8 cellular contexts compared by ENCODE assay signal in genomic region chr16:8796469-8797363, GRCh38. TPM values are rescaled to one million over a fixed set of nuclear protein-coding genes. Genes with fewer than 3 reads are reported as not detected.
DNase-seq lines count a peak whose midpoint lies in the region; ATAC-seq and TF ChIP-seq lines count a peak whose summit lies in the region.

No MANE protein-coding gene starts in this region.

- H3K27ac ChIP-seq in adrenal gland (peak overlapping the region in 2 of 5 donors; percentile 48 to 92), liver (ENCODE audit: low read depth in 1 of 2, low read length in 2 of 2) (peak overlapping the region; percentile 96), upper lobe of left lung (peak overlapping the region; percentile 81 to 91 (median 85))

- H3K4me3 ChIP-seq in adrenal gland (peak overlapping the region; percentile 16 to 99 (median 88)), liver (ENCODE audit: low read depth in 1 of 3, low read length in 3 of 3) (peak overlapping the region; percentile 57 to 100 (median 85)), upper lobe of left lung (peak overlapping the region; percentile 60 to 89 (median 82))

- peaks cover 14% of the 10 kb centered on the region for H3K36me3 Mint-ChIP-seq in activated naive CD4-positive, alpha-beta T cell treated with anti-CD3 and anti-CD28 coated beads, Interleukin-2, amount 10 ng/mL, durations not matched to agents 7 days and 5 days

- 42 to 52% (median 45%) methylated on average over 12 to 14 of the region's 14 CpGs for WGBS in adrenal gland, 4 donors
- WGBS in liver = 44% methylated on average over 14 of the region's 14 CpGs
- 39 to 41% methylated on average over 14 of the region's 14 CpGs for WGBS in upper lobe of left lung, 2 donors

- peaks cover 44% of the 10 kb centered on the region for H3K4me1 Mint-ChIP-seq in activated naive CD4-positive, alpha-beta T cell treated with anti-CD3 and anti-CD28 coated beads, Interleukin-2, amount 10 ng/mL, durations not matched to agents 7 days and 5 days

- H3K9me3 Mint-ChIP-seq in activated naive CD4-positive, alpha-beta T cell treated with anti-CD3 and anti-CD28 coated beads, Interleukin-2, amount 10 ng/mL, durations not matched to agents 7 days and 5 days = no peaks in the 10 kb centered on the region

- H3K9me3 ChIP-seq in adrenal gland (replicated peaks in 1 of 3) (no peaks in the 10 kb centered on the region), liver (ENCODE audit: control insufficient read depth in 4 of 4, low read length in 3 of 4) (no peaks in the 10 kb centered on the region), upper lobe of left lung (no peaks in the 10 kb centered on the region)

- TF ChIP-seq POLR2A in adrenal gland (IDR thresholded peaks at IDR 0.05) (no peak), upper lobe of left lung (IDR thresholded peaks at IDR 0.05) (no peak)

- H3K4me3 Mint-ChIP-seq in activated naive CD4-positive, alpha-beta T cell treated with anti-CD3 and anti-CD28 coated beads, Interleukin-2, amount 10 ng/mL, durations not matched to agents 7 days and 5 days = peak overlapping the region; percentile 96

- H3K27me3 ChIP-seq in adrenal gland = no peaks in the 10 kb centered on the region
- H3K27me3 ChIP-seq in liver (ENCODE audit: control insufficient read depth in 4 of 4, insufficient read depth in 4 of 4, low read length in 3 of 4) = no peaks in the 10 kb centered on the region
- no peaks in the 10 kb centered on the region for H3K27me3 ChIP-seq in upper lobe of left lung

- H3K27me3 Mint-ChIP-seq in activated naive CD4-positive, alpha-beta T cell treated with anti-CD3 and anti-CD28 coated beads, Interleukin-2, amount 10 ng/mL, durations not matched to agents 7 days and 5 days = no peaks in the 10 kb centered on the region

- TF ChIP-seq EP300 in upper lobe of left lung (IDR thresholded peaks at IDR 0.05) = no peak

- no peak for TF ChIP-seq RAD21 in liver (IDR thresholded peaks at IDR 0.05)

- no peak for DNase-seq in activated naive CD4-positive, alpha-beta T cell treated with anti-CD3 and anti-CD28 coated beads, Interleukin-2, amount 10 ng/mL, durations not matched to agents 7 days and 5 days
- no peak for DNase-seq in activated naive CD4-positive, alpha-beta T cell (lab: John Stamatoyannopoulos, UW)
- no peak for DNase-seq in adrenal gland
- no peak for DNase-seq in upper lobe of left lung
- no peak for DNase-seq in NCI-H1105 treated with DMSO at 0.1 percent for 48 hours (lab: John Stamatoyannopoulos, UW)
- no peak for DNase-seq in activated CD8-positive, alpha-beta memory T cell treated with anti-CD3 and anti-CD28 coated beads, Interleukin-2, amount 50 U/mL, for 48 hours

- H3K4me1 ChIP-seq in adrenal gland (replicated peaks in 1 of 2) (peaks cover 24 to 31% of the 10 kb centered on the region in 2 donors), liver (ENCODE audit: control insufficient read depth in 4 of 4, insufficient read depth in 4 of 4, low read length in 3 of 4) (peaks cover 5 to 65% (median 43%) of the 10 kb centered on the region in 4 donors), upper lobe of left lung (peaks cover 26 to 43% (median 29%) of the 10 kb centered on the region in 4 donors)

- intact Hi-C loops in adrenal gland (cut with DNase I) = loop anchor here in 1 of 2 donors (5.0 to 10.0 kb wide), 2 partner anchors 81 to 232 kb away; no protein-coding TSS in a partner anchor

- H3K27ac Mint-ChIP-seq in activated naive CD4-positive, alpha-beta T cell treated with anti-CD3 and anti-CD28 coated beads, Interleukin-2, amount 10 ng/mL, durations not matched to agents 7 days and 5 days = peak overlapping the region; percentile 80

- peak overlapping the region; percentile 82 to 99 for H3K9ac ChIP-seq in liver (ENCODE audit: low read depth in 1 of 2, low read length in 2 of 2)

- CTCF ChIA-PET in activated naive CD4-positive, alpha-beta T cell treated with anti-CD3 and anti-CD28 coated beads, Interleukin-2, amount 10 ng/mL, durations not matched to agents 7 days and 5 days (lab: Charles Lee) = interaction anchor here (0.7 to 1.0 kb wide), 2 partner anchors 23 to 237 kb away, joined by 3 to 4 read pairs; no protein-coding TSS in a partner anchor

- H3K36me3 ChIP-seq in adrenal gland (replicated peaks in 1 of 2) (peaks cover 0 to 2% of the 10 kb centered on the region in 2 donors), liver (ENCODE audit: control insufficient read depth in 4 of 4, insufficient read depth in 3 of 4, low read depth in 1 of 4, low read length in 3 of 4) (peaks cover 0 to under 1% (median 0%) of the 10 kb centered on the region in 4 donors), upper lobe of left lung (peaks cover 2 to 15% (median 5%) of the 10 kb centered on the region in 4 donors)

- no peak for TF ChIP-seq CTCF in adrenal gland (IDR thresholded peaks at IDR 0.05)
- no peak for TF ChIP-seq CTCF in liver (IDR thresholded peaks at IDR 0.05; ENCODE audit: low read depth, low read length, missing input control)
- TF ChIP-seq CTCF in upper lobe of left lung (IDR thresholded peaks at IDR 0.05) = no peak

- ATAC-seq in upper lobe of left lung (ENCODE audit: low FRiP score in 2 of 2) (no peak), HG02571 (IDR thresholded peaks at IDR 0.05; ENCODE audit: unreplicated experiment) (no peak)

TF ChIP-seq in liver, 16 proteins besides CTCF, POLR2A, EP300 and RAD21:
- TF ChIP-seq RXRA (IDR thresholded peaks at IDR 0.05) (no peak), FOXA2 (IDR thresholded peaks at IDR 0.05) (peak; percentile 6)
TF ChIP-seq in liver: peak in this region for 1.

RNA-seq across cellular contexts. Expression of gene TMEM186, which starts 0.7 kb away (rescaled TPM):
- 10 to 100 TPM in 5 of 8 donors, 1 to 10 TPM in 3; 7.9 to 14.6 (median 13.4) TPM for total RNA-seq in adrenal gland
- polyA plus RNA-seq in adrenal gland = 10 to 100 TPM in 1 of 3 donors, 1 to 10 TPM in 2; 8.7 to 15.4 (median 9.3) TPM
- 1 to 10 TPM; 3.3 to 6.5 TPM for total RNA-seq in liver
- 10 to 100 TPM in 1 of 2 donors, 1 to 10 TPM in 1; 7.6 to 11.0 TPM for polyA plus RNA-seq in liver
- 10 to 100 TPM in 1 of 6 donors, 1 to 10 TPM in 5; 4.2 to 10.7 (median 6.9) TPM for total RNA-seq in upper lobe of left lung

RNA-seq across cellular contexts. Expression of gene PMM2, which starts 0.9 kb away (rescaled TPM):
- total RNA-seq in adrenal gland (10 to 100 TPM in 7 of 8 donors, 1 to 10 TPM in 1; 7.4 to 69.9 (median 22.9) TPM), liver (10 to 100 TPM in 1 of 2 donors, 1 to 10 TPM in 1; 6.8 to 38.9 TPM), upper lobe of left lung (10 to 100 TPM; 27.2 to 37.1 (median 29.8) TPM)
- polyA plus RNA-seq in adrenal gland (10 to 100 TPM; 12.3 to 81.1 (median 29.6) TPM), liver (10 to 100 TPM; 22.0 to 38.0 TPM)
